In genomic region chr2:151207100-151207499, GRCh38 we compare ENCODE assay signal across 35 cellular contexts.
"Had no signal": no experiment of that assay in that cellular context is flagged by ENCODE, and none has a peak within 500 bp of the region (broad histone marks: within the 10 kb centered on the region; RNA-seq: fewer than 3 reads in every experiment).

No MANE protein-coding gene starts in this region.

- H3K9ac ChIP-seq: KMS-11 had no signal

- DNase-seq: Karpas-422, Kasumi-1, KG1, MG63, MM.1S, MV-4-11, NCI-H1048, NCI-H1092, NCI-H1092 treated with DMSO at 0.1 percent for 48 hours, NCI-H1105, NCI-H1105 treated with DMSO at 0.1 percent for 48 hours, NCI-H1417, NCI-H1417 treated with DMSO at 0.1 percent for 48 hours, NCI-H1436, NCI-H1436 treated with DMSO at 0.1 percent for 48 hours, NCI-H146, NCI-H1694, NCI-H1694 treated with DMSO at 0.1 percent for 48 hours, NCI-H187, NCI-H187 treated with DMSO at 0.1 percent for 48 hours, NCI-H1930, NCI-H2029 treated with DMSO at 0.1 percent for 48 hours, NCI-H2081, NCI-H2081 treated with DMSO at 0.1 percent for 48 hours, NCI-H2107, NCI-H2171, NCI-H2171 treated with DMSO at 0.1 percent for 48 hours, NCI-H2227 treated with DMSO at 0.1 percent for 48 hours, NCI-H226, NCI-H345, NCI-H446 treated with DMSO at 0.1 percent for 48 hours, NCI-H510A, NCI-H510A treated with DMSO at 0.1 percent for 48 hours, NCI-H524 had no signal

- H3K27me3 ChIP-seq: MG63 had no signal

- H3K4me2 ChIP-seq: KMS-11 had no signal

- H3K27ac ChIP-seq: KMS-11 had no signal

- H3K9me3 ChIP-seq: MG63 had no signal

- H3K36me3 ChIP-seq: MG63 had no signal

- H3K4me3 ChIP-seq: MG63 had no signal
